Comparison of ENCODE assay signal across 10 cellular contexts in genomic region chr1:43557744-43558245, GRCh38. TPM values are rescaled to one million over a fixed set of nuclear protein-coding genes. Genes with fewer than 3 reads are reported as not detected.
DNase-seq lines count a peak whose midpoint lies in the region; ATAC-seq and TF ChIP-seq lines count a peak whose summit lies in the region.
"Had no signal": no experiment of that assay in that cellular context is flagged by ENCODE, and none has a peak within 500 bp of the region (broad histone marks: within the 10 kb centered on the region; RNA-seq: fewer than 3 reads in every experiment).

No MANE protein-coding gene starts in this region.

- peaks cover 12% of the 10 kb centered on the region for H3K4me1 ChIP-seq in cardiac muscle cell (ENCODE audit: low read depth)
- peaks cover 0 to 20% of the 10 kb centered on the region in 2 donors for H3K4me1 ChIP-seq in right atrium auricular region
- H3K4me1 ChIP-seq in endocrine pancreas (ENCODE audit: control insufficient read depth, insufficient read depth, low read length): no peaks in the 10 kb centered on the region
- peaks cover 0 to 6% of the 10 kb centered on the region in 2 donors for H3K4me1 ChIP-seq in uterus
- H3K4me1 ChIP-seq: adrenal gland had no signal

- peak overlapping the region; percentile 77 for H3K27ac ChIP-seq in cardiac muscle cell
- H3K27ac ChIP-seq in right atrium auricular region: no peak overlapping the region
- peak overlapping the region; percentile 50 to 81 for H3K27ac ChIP-seq in uterus

- H3K36me3 ChIP-seq in cardiac muscle cell: no peaks in the 10 kb centered on the region
- H3K36me3 ChIP-seq in right atrium auricular region: no peaks in the 10 kb centered on the region
- no peaks in the 10 kb centered on the region for H3K36me3 ChIP-seq in endocrine pancreas (ENCODE audit: control insufficient read depth, insufficient read depth, low read length)
- H3K36me3 ChIP-seq in uterus: no peaks in the 10 kb centered on the region
- H3K36me3 ChIP-seq: adrenal gland had no signal

- peaks cover 24% of the 10 kb centered on the region for H3K4me1 Mint-ChIP-seq in mesothelial cell of epicardium

- H3K27me3 ChIP-seq in cardiac muscle cell: no peaks in the 10 kb centered on the region
- H3K27me3 ChIP-seq in right atrium auricular region: no peaks in the 10 kb centered on the region
- H3K27me3 ChIP-seq in endocrine pancreas (ENCODE audit: control insufficient read depth, insufficient read depth, low read length): no peaks in the 10 kb centered on the region
- H3K27me3 ChIP-seq in uterus: no peaks in the 10 kb centered on the region
- H3K27me3 ChIP-seq: adrenal gland had no signal

- H3K27me3 Mint-ChIP-seq in mesothelial cell of epicardium (ENCODE audit: low read depth): no peaks in the 10 kb centered on the region

- DNase-seq in cardiac muscle cell (ENCODE audit: low read depth in 1 of 2, low spot score in 1 of 2) (peak in 1 of 2 donors; percentile 47), right atrium auricular region (ENCODE audit: low spot score) (no peak), mesothelial cell of epicardium (ENCODE audit: low spot score in 2 of 2, unreplicated experiment in 2 of 2) (no peak), uterus (peak; percentile 35 to 54), NCI-H446 (lab: John Stamatoyannopoulos, UW) (no peak), HUDEP-2 (lab: John Stamatoyannopoulos, UW; ENCODE audit: unreplicated experiment in 76 of 76) (no peak)
- DNase-seq: activated CD4-positive, alpha-beta T cell treated with anti-CD3 and anti-CD28 coated beads, Interleukin-2, amount 50 U/mL, for 4 hours had no signal

- ATAC-seq in HG02938 (IDR thresholded peaks at IDR 0.05; ENCODE audit: unreplicated experiment): no peak

- H3K9me3 ChIP-seq in cardiac muscle cell (ENCODE audit: low read depth): no peaks in the 10 kb centered on the region
- no peaks in the 10 kb centered on the region for H3K9me3 ChIP-seq in right atrium auricular region
- H3K9me3 ChIP-seq in endocrine pancreas (ENCODE audit: control insufficient read depth, low read length): no peaks in the 10 kb centered on the region
- no peaks in the 10 kb centered on the region for H3K9me3 ChIP-seq in uterus
- H3K9me3 ChIP-seq: adrenal gland had no signal

- no peak for TF ChIP-seq CTCF in cardiac muscle cell (IDR thresholded peaks at IDR 0.05; ENCODE audit: low read depth, low read length)
- TF ChIP-seq CTCF in right atrium auricular region (IDR thresholded peaks at IDR 0.05): no peak
- TF ChIP-seq CTCF in mesothelial cell of epicardium (IDR thresholded peaks at IDR 0.05; ENCODE audit: unreplicated experiment): no peak
- no peak for TF ChIP-seq CTCF in uterus (IDR thresholded peaks at IDR 0.05)

- H3K9me3 Mint-ChIP-seq in mesothelial cell of epicardium: no peaks in the 10 kb centered on the region

- no peak overlapping the region for H3K4me3 ChIP-seq in cardiac muscle cell
- no peak overlapping the region for H3K4me3 ChIP-seq in right atrium auricular region
- no peak overlapping the region for H3K4me3 ChIP-seq in endocrine pancreas (ENCODE audit: control insufficient read depth, insufficient read depth, low read length)
- no peak overlapping the region for H3K4me3 ChIP-seq in uterus
- H3K4me3 ChIP-seq: adrenal gland had no signal

- no peak for TF ChIP-seq POLR2A in uterus (IDR thresholded peaks at IDR 0.05)

- no peak overlapping the region for H3K4me3 Mint-ChIP-seq in mesothelial cell of epicardium

- H3K9ac ChIP-seq in endocrine pancreas (ENCODE audit: control insufficient read depth, insufficient read depth, low read length): peak overlapping the region; percentile 26

- intact Hi-C loops in uterus (cut with DNase I; ENCODE audit: low total_unique reads): no loop called here

- H3K27ac Mint-ChIP-seq in mesothelial cell of epicardium: peak overlapping the region; percentile 87

- peaks cover 19% of the 10 kb centered on the region for H3K36me3 Mint-ChIP-seq in mesothelial cell of epicardium

RNA-seq across cellular contexts. Expression of gene PTPRF, which starts 27.1 kb away (rescaled TPM):
- 33.9 and 72.8 TPM in 2 replicates for total RNA-seq in cardiac muscle cell
- 44.1 and 70.9 TPM in 2 replicates for polyA plus RNA-seq in cardiac muscle cell
- total RNA-seq in right atrium auricular region: 10 to 100 TPM in 1 of 2 donors, 1 to 10 TPM in 1; 7.4 to 27.7 TPM
- 464 to 475 TPM (median 471 TPM) in 3 replicates for total RNA-seq in mesothelial cell of epicardium
- total RNA-seq in uterus: 100 to 1,000 TPM in 2 of 4 donors, 10 to 100 TPM in 2; 24.7 to 172 (median 124) TPM

Comparison
In these comparisons a context has a peak if more than half of its experiments do, and no peak if none do; other contexts are left out.
1. H3K27ac ChIP-seq: peak in cardiac muscle cell (single experiment) and uterus (2 of 2); none in right atrium auricular region (0 of 2).
2. DNase-seq: peak in uterus (2 of 2); none in right atrium auricular region (single experiment), mesothelial cell of epicardium (0 of 2), NCI-H446 (0 of 2) and HUDEP-2 (0 of 76).